12 cellular contexts compared by ENCODE assay signal in the genomic region with DNA sequence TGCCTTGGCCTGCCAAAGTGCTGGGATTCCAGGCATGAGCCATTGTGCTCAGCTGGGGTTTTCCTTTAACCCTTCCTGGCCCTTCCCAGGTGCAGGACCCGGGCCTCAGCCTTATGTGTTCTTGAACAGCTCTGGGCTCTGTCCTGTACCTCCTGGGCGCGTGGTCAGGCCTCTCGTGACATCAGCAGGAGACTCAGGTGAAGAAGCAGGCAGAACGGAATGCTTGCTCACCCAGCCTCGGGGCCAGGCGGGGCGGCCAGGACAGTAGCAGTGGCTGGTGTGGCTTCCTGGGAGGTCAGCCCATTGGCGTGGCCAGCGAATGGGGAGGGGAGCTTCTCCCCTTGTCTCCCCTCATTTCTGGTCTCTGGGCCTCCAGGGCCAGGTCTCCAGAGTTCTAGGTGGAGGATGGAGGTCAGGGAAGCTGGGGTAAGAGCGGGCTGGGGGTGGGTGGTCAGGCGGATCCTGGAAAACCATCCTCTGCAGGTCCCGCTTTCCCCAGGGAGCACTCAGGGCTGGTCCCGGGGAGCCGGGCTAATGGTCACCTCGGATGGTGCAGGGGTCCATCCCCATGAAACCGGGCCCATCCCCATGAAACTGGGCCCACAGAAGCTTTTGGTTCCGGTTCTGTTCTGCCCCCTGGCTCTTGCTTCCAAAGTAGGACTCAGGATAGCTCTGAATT.
DNase-seq lines count a peak whose midpoint lies in the region; ATAC-seq and TF ChIP-seq lines count a peak whose summit lies in the region.
"Had no signal": no experiment of that assay in that cellular context is flagged by ENCODE, and none has a peak within 500 bp of the region (broad histone marks: within the 10 kb centered on the region; RNA-seq: fewer than 3 reads in every experiment).

No MANE protein-coding gene starts in this region.

- H3K4me3 ChIP-seq in A673 (ENCODE audit: low read depth, low read length, poor library complexity, severe bottlenecking): no peak overlapping the region
- no peak overlapping the region for H3K4me3 ChIP-seq in endodermal cell (ENCODE audit: low read length)
- H3K4me3 ChIP-seq in osteoblast (ENCODE audit: insufficient read depth, low read length): no peak overlapping the region

- peak; percentile 53; the same call in 1 of the 2 replicates for TF ChIP-seq EP300 in Ishikawa (IDR thresholded peaks at IDR 0.05; ENCODE audit: borderline replicate concordance)

- peaks cover 45% of the 10 kb centered on the region for H3K4me1 Mint-ChIP-seq in endodermal cell

- no peak for ATAC-seq in GM21786 (IDR thresholded peaks at IDR 0.05; ENCODE audit: unreplicated experiment)

- H3K9ac ChIP-seq in endodermal cell (ENCODE audit: extremely low read depth, low read length, poor library complexity, severe bottlenecking): no peak overlapping the region

- H4K20me1 ChIP-seq in osteoblast (ENCODE audit: insufficient read depth, low read length): peaks cover 86% of the 10 kb centered on the region

- CTCF ChIA-PET in A673 (lab: Charles Lee): interaction anchor here (1.8 kb wide), 1 partner anchor 8 kb away, joined by 5 read pairs; no protein-coding TSS in a partner anchor

- DNase-seq in A673 (ENCODE audit: low spot score) (no peak), endodermal cell (no peak), osteoblast (ENCODE audit: insufficient read length, low spot score, missing footprints) (peak; percentile 74), GM19240 (ENCODE audit: insufficient read length, low spot score) (no peak), NCI-H1092 (lab: John Stamatoyannopoulos, UW) (no peak)
- no peak for DNase-seq in stimulated activated naive CD4-positive, alpha-beta T cell (lab: John Stamatoyannopoulos, UW)
- DNase-seq: activated T-cell treated with anti-CD3 and anti-CD28 coated beads for 4 hours; GOT3; NCI-H1930; stimulated activated CD4-positive, alpha-beta T cell treated with anti-CD3 and anti-CD28 coated beads, Interleukin-1b, Interleukin-23, amount 100 ng/mL, for 48 hours had no signal

- no peak overlapping the region for H3K4me2 ChIP-seq in osteoblast (ENCODE audit: insufficient read depth, low read length)

- BruUV-seq in A673 (replicated peaks; lab: Mats Ljungman, UMichigan): no TSS peak

- POLR2A ChIA-PET in A673 (lab: Charles Lee; ENCODE audit: low non-redundant PET): no interaction called here

- no peaks in the 10 kb centered on the region for H3K36me3 Mint-ChIP-seq in endodermal cell (ENCODE audit: low read depth)

- H3K27me3 ChIP-seq in A673 (replicated peaks; ENCODE audit: insufficient read depth, low read depth, low read length, poor library complexity) (no peaks in the 10 kb centered on the region), endodermal cell (ENCODE audit: control insufficient read depth, insufficient read depth, low read length, poor library complexity, severe bottlenecking) (no peaks in the 10 kb centered on the region), osteoblast (ENCODE audit: insufficient read depth, low read length) (no peaks in the 10 kb centered on the region)

- H3K27ac ChIP-seq in A673 (ENCODE audit: low read depth, low read length, poor library complexity, severe bottlenecking): peak overlapping the region; percentile 75
- no peak overlapping the region for H3K27ac ChIP-seq in endodermal cell (ENCODE audit: low read depth, low read length)
- H3K27ac ChIP-seq in osteoblast (ENCODE audit: low read depth, low read length): peak overlapping the region; percentile 80

- intact Hi-C loops in A673 (cut with micrococcal nuclease; ENCODE audit: unreplicated experiment): no loop called here

- H3K27ac Mint-ChIP-seq in endodermal cell: peak overlapping the region; percentile 94

- H2AFZ ChIP-seq in osteoblast (ENCODE audit: low read length): no peak overlapping the region

- no peak overlapping the region for H3K4me3 Mint-ChIP-seq in endodermal cell

- no peaks in the 10 kb centered on the region for H3K9me3 ChIP-seq in A673 (ENCODE audit: low read depth, low read length, poor library complexity, severe bottlenecking)
- no peaks in the 10 kb centered on the region for H3K9me3 ChIP-seq in endodermal cell (ENCODE audit: control insufficient read depth, low read length)
- no peaks in the 10 kb centered on the region for H3K9me3 ChIP-seq in osteoblast (ENCODE audit: low read depth, low read length)

- H3K79me2 ChIP-seq in osteoblast (ENCODE audit: insufficient read depth, low read length): peaks cover 97% of the 10 kb centered on the region

- peaks cover 73% of the 10 kb centered on the region for H3K4me1 ChIP-seq in A673 (ENCODE audit: insufficient read depth, low read length, poor library complexity, severe bottlenecking)
- H3K4me1 ChIP-seq in endodermal cell (ENCODE audit: control insufficient read depth, insufficient read depth, low read length): peaks cover 35% of the 10 kb centered on the region
- peaks cover 68% of the 10 kb centered on the region for H3K4me1 ChIP-seq in osteoblast (ENCODE audit: insufficient read depth, low read length)

- 92 to 95% methylated on average over 14 to 18 of the region's 18 CpGs for WGBS in endodermal cell (ENCODE audit: insufficient coverage in 1 of 2, insufficient read length in 1 of 2), 2 experiments

- no peak for TF ChIP-seq CTCF in A673 (conservative IDR thresholded peaks at IDR 0.05; ENCODE audit: low read depth, low read length)
- no peak for TF ChIP-seq CTCF in endodermal cell (conservative IDR thresholded peaks at IDR 0.05)
- TF ChIP-seq CTCF in osteoblast (IDR thresholded peaks at IDR 0.05; ENCODE audit: extremely low read depth, low read depth, low read length): no peak

- TF ChIP-seq RAD21 in Ishikawa (IDR thresholded peaks at IDR 0.05; ENCODE audit: low read depth): no peak

- no peaks in the 10 kb centered on the region for H3K27me3 Mint-ChIP-seq in endodermal cell (ENCODE audit: insufficient read depth)

- H3K36me3 ChIP-seq in A673 (ENCODE audit: insufficient read depth, low read length, poor library complexity, severe bottlenecking) (no peaks in the 10 kb centered on the region), endodermal cell (ENCODE audit: control insufficient read depth, insufficient read depth, low read length) (peaks cover 9% of the 10 kb centered on the region), osteoblast (ENCODE audit: insufficient read depth, low read length) (no peaks in the 10 kb centered on the region)

- no peaks in the 10 kb centered on the region for H3K9me3 Mint-ChIP-seq in endodermal cell

TF ChIP-seq in Ishikawa, 13 proteins besides CTCF, POLR2A, EP300 and RAD21:
- TF ChIP-seq FOXM1 (IDR thresholded peaks at IDR 0.05; ENCODE audit: borderline replicate concordance, low read depth) (no peak), ZBTB7A (IDR thresholded peaks at IDR 0.05; ENCODE audit: low read depth) (no peak), CEBPB (IDR thresholded peaks at IDR 0.05) (no peak), EGR1 (IDR thresholded peaks at IDR 0.05) (no peak), NFIC (IDR thresholded peaks at IDR 0.05) (peak; percentile 50), YY1 (IDR thresholded peaks at IDR 0.05; ENCODE audit: low read depth) (no peak), CREB1 (IDR thresholded peaks at IDR 0.05; ENCODE audit: low read depth) (no peak), TAF1 (IDR thresholded peaks at IDR 0.05; ENCODE audit: low read depth) (no peak), TEAD4 (IDR thresholded peaks at IDR 0.05) (peak; percentile 59), TCF12 (IDR thresholded peaks at IDR 0.05; ENCODE audit: low read depth) (peak; percentile 74)
- TF ChIP-seq, protein P1, sequence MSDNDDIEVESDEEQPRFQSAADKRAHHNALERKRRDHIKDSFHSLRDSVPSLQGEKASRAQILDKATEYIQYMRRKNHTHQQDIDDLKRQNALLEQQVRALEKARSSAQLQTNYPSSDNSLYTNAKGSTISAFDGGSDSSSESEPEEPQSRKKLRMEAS (IDR thresholded peaks at IDR 0.05): peak; percentile 76
- TF ChIP-seq, protein P2, sequence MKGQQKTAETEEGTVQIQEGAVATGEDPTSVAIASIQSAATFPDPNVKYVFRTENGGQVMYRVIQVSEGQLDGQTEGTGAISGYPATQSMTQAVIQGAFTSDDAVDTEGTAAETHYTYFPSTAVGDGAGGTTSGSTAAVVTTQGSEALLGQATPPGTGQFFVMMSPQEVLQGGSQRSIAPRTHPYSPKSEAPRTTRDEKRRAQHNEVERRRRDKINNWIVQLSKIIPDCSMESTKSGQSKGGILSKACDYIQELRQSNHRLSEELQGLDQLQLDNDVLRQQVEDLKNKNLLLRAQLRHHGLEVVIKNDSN (IDR thresholded peaks at IDR 0.05): 0 out of 2 replicates have a peak, but pooled peaks have one; percentile 50
- TF ChIP-seq, protein P3, sequence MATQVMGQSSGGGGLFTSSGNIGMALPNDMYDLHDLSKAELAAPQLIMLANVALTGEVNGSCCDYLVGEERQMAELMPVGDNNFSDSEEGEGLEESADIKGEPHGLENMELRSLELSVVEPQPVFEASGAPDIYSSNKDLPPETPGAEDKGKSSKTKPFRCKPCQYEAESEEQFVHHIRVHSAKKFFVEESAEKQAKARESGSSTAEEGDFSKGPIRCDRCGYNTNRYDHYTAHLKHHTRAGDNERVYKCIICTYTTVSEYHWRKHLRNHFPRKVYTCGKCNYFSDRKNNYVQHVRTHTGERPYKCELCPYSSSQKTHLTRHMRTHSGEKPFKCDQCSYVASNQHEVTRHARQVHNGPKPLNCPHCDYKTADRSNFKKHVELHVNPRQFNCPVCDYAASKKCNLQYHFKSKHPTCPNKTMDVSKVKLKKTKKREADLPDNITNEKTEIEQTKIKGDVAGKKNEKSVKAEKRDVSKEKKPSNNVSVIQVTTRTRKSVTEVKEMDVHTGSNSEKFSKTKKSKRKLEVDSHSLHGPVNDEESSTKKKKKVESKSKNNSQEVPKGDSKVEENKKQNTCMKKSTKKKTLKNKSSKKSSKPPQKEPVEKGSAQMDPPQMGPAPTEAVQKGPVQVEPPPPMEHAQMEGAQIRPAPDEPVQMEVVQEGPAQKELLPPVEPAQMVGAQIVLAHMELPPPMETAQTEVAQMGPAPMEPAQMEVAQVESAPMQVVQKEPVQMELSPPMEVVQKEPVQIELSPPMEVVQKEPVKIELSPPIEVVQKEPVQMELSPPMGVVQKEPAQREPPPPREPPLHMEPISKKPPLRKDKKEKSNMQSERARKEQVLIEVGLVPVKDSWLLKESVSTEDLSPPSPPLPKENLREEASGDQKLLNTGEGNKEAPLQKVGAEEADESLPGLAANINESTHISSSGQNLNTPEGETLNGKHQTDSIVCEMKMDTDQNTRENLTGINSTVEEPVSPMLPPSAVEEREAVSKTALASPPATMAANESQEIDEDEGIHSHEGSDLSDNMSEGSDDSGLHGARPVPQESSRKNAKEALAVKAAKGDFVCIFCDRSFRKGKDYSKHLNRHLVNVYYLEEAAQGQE (IDR thresholded peaks at IDR 0.05; ENCODE audit: low read depth): no peak
